Comparison of ENCODE assay signal across 8 cellular contexts in genomic region chr20:56842086-56842485, GRCh38.
"Had no signal": no experiment of that assay in that cellular context is flagged by ENCODE, and none has a peak within 500 bp of the region (broad histone marks: within the 10 kb centered on the region; RNA-seq: fewer than 3 reads in every experiment).

No MANE protein-coding gene starts in this region.

- H3K9me3 ChIP-seq: HAP-1 had no signal

- H3K36me3 Mint-ChIP-seq: IgD-negative memory B cell had no signal

- H3K4me1 ChIP-seq: HAP-1 had no signal

- H3K9me3 Mint-ChIP-seq: HFFc6 had no signal

- H3K9ac ChIP-seq: GM23248 had no signal

- H3K4me3 Mint-ChIP-seq: HFFc6 had no signal

- ATAC-seq: HCT116 had no signal

- H3K4me1 Mint-ChIP-seq: IgD-negative memory B cell had no signal

- H3K4me3 ChIP-seq: GM23248, HAP-1 had no signal

- H3K27ac ChIP-seq: GM23248 had no signal

- H2AFZ ChIP-seq: GM23248 had no signal

- H3K36me3 ChIP-seq: HAP-1 had no signal

- DNase-seq: GM23248, GOT3, H7, HFFc6, KBM-7 had no signal

- H3K27ac Mint-ChIP-seq: HFFc6, IgD-negative memory B cell had no signal
